ENCODE assay signal across 24 cellular contexts in genomic region chr22:50437511-50438304, GRCh38. TPM values are rescaled to one million over a fixed set of nuclear protein-coding genes. Genes with fewer than 3 reads are reported as not detected.
"Had no signal": no experiment of that assay in that cellular context is flagged by ENCODE, and none has a peak within 500 bp of the region (broad histone marks: within the 10 kb centered on the region; RNA-seq: fewer than 3 reads in every experiment).

No MANE protein-coding gene starts in this region.

- H3K4me3 ChIP-seq: K562, SK-N-MC had no signal

- DNase-seq: activated CD4-positive, alpha-beta T cell treated with anti-CD3 and anti-CD28 coated beads for 4 hours; activated CD8-positive, alpha-beta memory T cell treated with anti-CD3 and anti-CD28 coated beads, Interleukin-2, amount 50 U/mL, for 48 hours; activated CD8-positive, alpha-beta T cell treated with anti-CD3 and anti-CD28 coated beads, Interleukin-2, amount 10 ng/mL, durations not matched to agents 7 days and 5 days; activated effector memory CD4-positive, alpha-beta T cell treated with anti-CD3 and anti-CD28 coated beads, Interleukin-2, amount 50 U/mL, for 16 hours; activated naive CD4-positive, alpha-beta T cell treated with anti-CD3 and anti-CD28 coated beads for 36 hours; activated T-cell treated with anti-CD3 and anti-CD28 coated beads, Interleukin-2, amount 50 U/mL, for 4 hours; amygdala; Karpas-422; MM.1S; NCI-H1105; NCI-H1436; NCI-H1694 treated with DMSO at 0.1 percent for 48 hours; NCI-H2029 treated with DMSO at 0.1 percent for 48 hours; NCI-H510A treated with DMSO at 0.1 percent for 48 hours; NCI-H69; NK-92 treated with Interleukin-12 subunit alpha and Interleukin-12 subunit beta, amount 100 ng/mL, for 24 hours; OCI-M1; RPMI8226; SIG-M5; SW 1271 had no signal

- H3K27ac ChIP-seq: SK-N-MC had no signal

- ATAC-seq: activated CD4-positive, CD25-positive, alpha-beta regulatory T cell treated with anti-CD3 and anti-CD28 coated beads, Interleukin-2, amount 50 U/mL, for 24 hours; activated CD8-positive, alpha-beta T cell treated with anti-CD3 and anti-CD28 coated beads, Interleukin-2, amount 10 ng/mL, durations not matched to agents 7 days and 5 days; activated T-cell treated with anti-CD3 and anti-CD28 coated beads, Interleukin-2, amount 50 U/mL, for 4 hours; K562; Panc1 had no signal

RNA-seq across cellular contexts. Expression of gene MIOX, which starts 49.0 kb away (rescaled TPM):
- total RNA-seq: K562 had no signal
